1 cellular context compared by ENCODE assay signal in genomic region chr20:36094497-36094896, GRCh38.
TF ChIP-seq lines count a peak whose summit lies in the region.

No MANE protein-coding gene starts in this region.

TF ChIP-seq in endothelial cell of umbilical vein, 7 proteins besides CTCF, POLR2A, EP300 and RAD21 (continued from another document):
- TF ChIP-seq FOS (IDR thresholded peaks at IDR 0.05; ENCODE audit: borderline replicate concordance, insufficient read depth, low read length) (no peak), POLR2AphosphoS5 (IDR thresholded peaks at IDR 0.05; ENCODE audit: insufficient read depth, low read depth, low read length) (no peak), JUN (IDR thresholded peaks at IDR 0.05; ENCODE audit: borderline replicate concordance, insufficient read depth, insufficient read length, low read depth) (no peak), GATA2 (IDR thresholded peaks at IDR 0.05; ENCODE audit: insufficient read depth, insufficient read length, low read depth, low read length) (no peak)
